Comparison of ENCODE assay signal across 16 cellular contexts in genomic region chr2:239835056-239835455, GRCh38.
DNase-seq lines count a peak whose midpoint lies in the region; ATAC-seq and TF ChIP-seq lines count a peak whose summit lies in the region.
"Had no signal": no experiment of that assay in that cellular context is flagged by ENCODE, and none has a peak within 500 bp of the region (broad histone marks: within the 10 kb centered on the region; RNA-seq: fewer than 3 reads in every experiment).

No MANE protein-coding gene starts in this region.

- H3K9me3 ChIP-seq in SK-N-SH, result no peaks in the 10 kb centered on the region
- H3K9me3 ChIP-seq in testis, result no peaks in the 10 kb centered on the region
- H3K9me3 ChIP-seq: HAP-1 had no signal

- H3K4me1 ChIP-seq in SK-N-SH (ENCODE audit: control insufficient read depth in 1 of 2, insufficient read depth in 2 of 2, low read depth in 1 of 2, low read length in 1 of 2) (peaks cover 0 to 15% of the 10 kb centered on the region in 2 experiments; a peak in 1 of 4 replicates), testis (no peaks in the 10 kb centered on the region)
- H3K4me1 ChIP-seq: HAP-1 had no signal

- H3F3A ChIP-seq in SK-N-SH (replicated peaks; ENCODE audit: insufficient read depth), result no peaks in the 10 kb centered on the region

- POLR2A ChIA-PET in SK-N-SH (lab: Yijun Ruan, JAX), result no interaction called here

- H3K79me2 ChIP-seq in SK-N-SH (ENCODE audit: insufficient read depth), result no peaks in the 10 kb centered on the region

- no peak overlapping the region for H2AFZ ChIP-seq in SK-N-SH (ENCODE audit: low read depth)

- H3K4me3 ChIP-seq in SK-N-SH (ENCODE audit: low read depth in 2 of 2, low read length in 1 of 2), result no peak overlapping the region
- no peak overlapping the region for H3K4me3 ChIP-seq in testis
- H3K4me3 ChIP-seq: HAP-1 had no signal

- no peaks in the 10 kb centered on the region for H4K20me1 ChIP-seq in SK-N-SH (ENCODE audit: insufficient read depth)

- TF ChIP-seq POLR2A in testis (IDR thresholded peaks at IDR 0.05), result no peak

- 36% methylated on average over 5 of the region's 5 CpGs for WGBS in SK-N-SH (ENCODE audit: low lambda C conversion rate)
- WGBS in testis, 2 donors, result 90 to 91% methylated on average over 5 of the region's 5 CpGs

- TF ChIP-seq CTCF in SK-N-SH (IDR thresholded peaks at IDR 0.05) (no peak), testis (IDR thresholded peaks at IDR 0.05) (no peak)

- H3K36me3 ChIP-seq in SK-N-SH (replicated peaks in 1 of 2; ENCODE audit: control insufficient read depth in 1 of 2, insufficient read depth in 2 of 2, low read length in 1 of 2) (no peaks in the 10 kb centered on the region), testis (ENCODE audit: low read depth, missing control alignments) (no peaks in the 10 kb centered on the region)
- H3K36me3 ChIP-seq: HAP-1 had no signal

- H3K4me2 ChIP-seq in SK-N-SH, result no peak overlapping the region

- no peak overlapping the region for H3K9ac ChIP-seq in SK-N-SH

- no peak overlapping the region for H3K27ac ChIP-seq in SK-N-SH (ENCODE audit: low read depth in 2 of 2, low read length in 1 of 2)
- no peak overlapping the region for H3K27ac ChIP-seq in testis
- H3K27ac ChIP-seq: 22Rv1 had no signal

- TF ChIP-seq EP300 in SK-N-SH (IDR thresholded peaks at IDR 0.05; ENCODE audit: borderline replicate concordance in 1 of 2, low read depth in 1 of 2, low read length in 1 of 2), result no peak

- H3K9me2 ChIP-seq in SK-N-SH, result no peaks in the 10 kb centered on the region

- H3K27me3 ChIP-seq in SK-N-SH (ENCODE audit: insufficient read depth) (no peaks in the 10 kb centered on the region), testis (no peaks in the 10 kb centered on the region)

- DNase-seq in SK-N-SH (peak; percentile 1), mesenteric fat pad (ENCODE audit: low spot score) (peak; percentile 37), testis (peak; percentile 2), sciatic nerve (ENCODE audit: low spot score) (no peak)
- DNase-seq in activated effector memory CD4-positive, alpha-beta T cell treated with anti-CD3 and anti-CD28 coated beads, Interleukin-2, amount 50 U/mL, for 16 hours, result peak; percentile 8
- no peak for DNase-seq in activated effector memory CD4-positive, alpha-beta T cell treated with Interleukin-2 at 50 U/mL for 16 hours
- DNase-seq: CD8-positive, alpha-beta T cell; COR-L47; DMS153; DMS79 treated with DMSO at 0.1 percent for 48 hours; EL; GOT3 had no signal

- ATAC-seq in SK-N-SH treated with all-trans-retinoic acid at 6 μM for 48 hours (no peak), GM21786 (IDR thresholded peaks at IDR 0.05; ENCODE audit: unreplicated experiment) (no peak), sciatic nerve (no peak)
- ATAC-seq: CD8-positive, alpha-beta T cell had no signal

- CTCF ChIA-PET in SK-N-SH (lab: Yijun Ruan, JAX), result no interaction called here

- intact Hi-C loops in testis (cut with DNase I; ENCODE audit: low total_unique reads) (no loop called here), sciatic nerve (cut with DNase I) (no loop called here)

- TF ChIP-seq RAD21 in SK-N-SH (IDR thresholded peaks at IDR 0.05; ENCODE audit: low read length), result no peak

TF ChIP-seq in SK-N-SH, 30 proteins besides CTCF, POLR2A, EP300 and RAD21:
- no peak for TF ChIP-seq POLR2AphosphoS5 (IDR thresholded peaks at IDR 0.05; ENCODE audit: low read depth, low read length)
- no peak for TF ChIP-seq RFX5 (IDR thresholded peaks at IDR 0.05; ENCODE audit: low read length)
- TF ChIP-seq MEF2A (IDR thresholded peaks at IDR 0.05; ENCODE audit: borderline replicate concordance, low read depth), result no peak
- TF ChIP-seq MXI1 (IDR thresholded peaks at IDR 0.05; ENCODE audit: low read depth, low read length), result no peak
- TF ChIP-seq SMC3 (IDR thresholded peaks at IDR 0.05; ENCODE audit: low read depth, low read length), result no peak
- TF ChIP-seq GABPA (IDR thresholded peaks at IDR 0.05; ENCODE audit: low read depth), result no peak
- TF ChIP-seq EZH2phosphoT487 (IDR thresholded peaks at IDR 0.05; ENCODE audit: borderline replicate concordance, low read depth), result no peak
- TF ChIP-seq CHD2 (IDR thresholded peaks at IDR 0.05; ENCODE audit: low read length, partially characterized antibody), result no peak

TF ChIP-seq in SK-N-SH treated with all-trans-retinoic acid at 6 μM for 48 hours, 23 proteins besides CTCF, POLR2A, EP300 and RAD21:
- TF ChIP-seq ZNF70 (CRISPR knock-in tag; IDR thresholded peaks at IDR 0.05) (no peak), ARNTL (CRISPR knock-in tag; IDR thresholded peaks at IDR 0.05; ENCODE audit: borderline replicate concordance, low read depth) (no peak), POU6F1 (CRISPR knock-in tag; IDR thresholded peaks at IDR 0.05; ENCODE audit: borderline replicate concordance, low read depth) (no peak), ZNF565 (CRISPR knock-in tag; conservative IDR thresholded peaks at IDR 0.05; ENCODE audit: low read depth) (no peak), TCF4 (CRISPR knock-in tag; IDR thresholded peaks at IDR 0.05; ENCODE audit: borderline replicate concordance) (no peak), BACH2 (CRISPR knock-in tag; IDR thresholded peaks at IDR 0.05; ENCODE audit: borderline replicate concordance) (no peak), TSHZ2 (CRISPR knock-in tag; IDR thresholded peaks at IDR 0.05) (no peak)

Comparison
In these comparisons a context has a peak if more than half of its experiments do, and no peak if none do; other contexts are left out.
1. DNase-seq: peak in SK-N-SH (single experiment), activated effector memory CD4-positive, alpha-beta T cell treated with anti-CD3 and anti-CD28 coated beads, Interleukin-2, amount 50 U/mL, for 16 hours (single experiment), mesenteric fat pad (single experiment) and testis (single experiment); none in activated effector memory CD4-positive, alpha-beta T cell treated with Interleukin-2 at 50 U/mL for 16 hours (single experiment) and sciatic nerve (single experiment).